Comparison of ENCODE assay signal across 27 cellular contexts in genomic region chr10:1390200-1390599, GRCh38.
"Had no signal": no experiment of that assay in that cellular context is flagged by ENCODE, and none has a peak within 500 bp of the region (broad histone marks: within the 10 kb centered on the region; RNA-seq: fewer than 3 reads in every experiment).

No MANE protein-coding gene starts in this region.

- H3K27ac Mint-ChIP-seq: activated CD4-positive, alpha-beta memory T cell treated with anti-CD3 and anti-CD28 coated beads for 36 hours; activated CD4-positive, alpha-beta T cell treated with anti-CD3 and anti-CD28 coated beads for 36 hours; activated CD4-positive, alpha-beta T cell treated with anti-CD3 and anti-CD28 coated beads, Interleukin-2, amount 10 ng/mL, durations not matched to agents 24 days and 14 days; activated CD8-positive, alpha-beta T cell treated with anti-CD3 and anti-CD28 coated beads, Interleukin-2, amount 10 ng/mL, durations not matched to agents 7 days and 5 days; activated naive CD8-positive, alpha-beta T cell; activated naive CD8-positive, alpha-beta T cell treated with anti-CD3 and anti-CD28 coated beads, Interleukin-2, amount 50 U/mL, for 24 hours; activated T-helper 17 cell treated with anti-CD3 and anti-CD28 coated beads, Interleukin-2, amount 50 U/mL, for 72 hours; brain had no signal

- H3K4me1 Mint-ChIP-seq: activated CD4-positive, alpha-beta T cell treated with anti-CD3 and anti-CD28 coated beads for 36 hours; activated CD4-positive, alpha-beta T cell treated with anti-CD3 and anti-CD28 coated beads, Interleukin-2, amount 10 ng/mL, durations not matched to agents 24 days and 14 days; activated naive CD8-positive, alpha-beta T cell treated with anti-CD3 and anti-CD28 coated beads, Interleukin-2, amount 50 U/mL, for 24 hours; activated T-helper 17 cell treated with anti-CD3 and anti-CD28 coated beads, Interleukin-2, amount 50 U/mL, for 72 hours; brain had no signal

- H3K36me3 Mint-ChIP-seq: activated CD4-positive, alpha-beta memory T cell treated with anti-CD3 and anti-CD28 coated beads for 36 hours; activated naive CD8-positive, alpha-beta T cell; brain had no signal

- H3K9me3 Mint-ChIP-seq: activated CD4-positive, alpha-beta memory T cell treated with anti-CD3 and anti-CD28 coated beads for 36 hours; activated CD4-positive, alpha-beta T cell treated with anti-CD3 and anti-CD28 coated beads, Interleukin-2, amount 10 ng/mL, durations not matched to agents 24 days and 14 days; activated naive CD8-positive, alpha-beta T cell treated with anti-CD3 and anti-CD28 coated beads, Interleukin-2, amount 50 U/mL, for 24 hours; activated T-cell treated with anti-CD3 and anti-CD28 coated beads, Interleukin-2, amount 50 U/mL, for 4 hours; activated T-helper 17 cell treated with anti-CD3 and anti-CD28 coated beads, Interleukin-2, amount 50 U/mL, for 72 hours had no signal

- H3K27ac ChIP-seq: adrenal gland, ascending aorta, breast epithelium, cardiac muscle cell, colonic mucosa, epithelial cell of prostate had no signal

- ATAC-seq: activated CD4-positive, alpha-beta T cell treated with anti-CD3 and anti-CD28 coated beads for 36 hours; activated CD8-positive, alpha-beta T cell treated with anti-CD3 and anti-CD28 coated beads, Interleukin-2, amount 10 ng/mL, durations not matched to agents 7 days and 5 days; activated naive CD8-positive, alpha-beta T cell treated with anti-CD3 and anti-CD28 coated beads, Interleukin-2, amount 50 U/mL, for 24 hours; activated T-cell treated with anti-CD3 and anti-CD28 coated beads, Interleukin-2, amount 50 U/mL, for 4 hours; activated T-helper 17 cell treated with anti-CD3 and anti-CD28 coated beads, Interleukin-2, amount 50 U/mL, for 72 hours had no signal

- H3K4me3 Mint-ChIP-seq: activated CD4-positive, alpha-beta memory T cell treated with anti-CD3 and anti-CD28 coated beads for 36 hours; activated CD4-positive, alpha-beta T cell treated with anti-CD3 and anti-CD28 coated beads for 36 hours; activated CD4-positive, alpha-beta T cell treated with anti-CD3 and anti-CD28 coated beads, Interleukin-2, amount 10 ng/mL, durations not matched to agents 24 days and 14 days; activated CD8-positive, alpha-beta T cell treated with anti-CD3 and anti-CD28 coated beads, Interleukin-2, amount 10 ng/mL, durations not matched to agents 7 days and 5 days; activated naive CD8-positive, alpha-beta T cell; activated naive CD8-positive, alpha-beta T cell treated with anti-CD3 and anti-CD28 coated beads, Interleukin-2, amount 50 U/mL, for 24 hours; activated T-cell treated with anti-CD3 and anti-CD28 coated beads, Interleukin-2, amount 50 U/mL, for 4 hours; activated T-helper 17 cell treated with anti-CD3 and anti-CD28 coated beads, Interleukin-2, amount 50 U/mL, for 72 hours; brain had no signal

- H3K27me3 Mint-ChIP-seq: activated CD4-positive, alpha-beta memory T cell treated with anti-CD3 and anti-CD28 coated beads for 36 hours; activated naive CD8-positive, alpha-beta T cell; brain had no signal

- H3K4me3 ChIP-seq: adrenal gland, ascending aorta, breast epithelium, cardiac muscle cell, colonic mucosa had no signal

- H3K4me1 ChIP-seq: adrenal gland, ascending aorta, breast epithelium, colonic mucosa had no signal

- H3K9me3 ChIP-seq: ascending aorta, colonic mucosa had no signal

- H3K36me3 ChIP-seq: adrenal gland, ascending aorta, breast epithelium, cardiac muscle cell, colonic mucosa had no signal

- H3K27me3 ChIP-seq: adrenal gland, ascending aorta, breast epithelium, cardiac muscle cell, colonic mucosa had no signal

- DNase-seq: activated CD4-positive, alpha-beta memory T cell treated with anti-CD3 and anti-CD28 coated beads for 36 hours; activated CD4-positive, alpha-beta T cell treated with anti-CD3 and anti-CD28 coated beads for 36 hours; activated CD4-positive, alpha-beta T cell treated with anti-CD3 and anti-CD28 coated beads, Interleukin-2, amount 10 ng/mL, durations not matched to agents 24 days and 14 days; activated CD4-positive, CD25-positive, alpha-beta regulatory T cell; activated CD8-positive, alpha-beta T cell treated with anti-CD3 and anti-CD28 coated beads, Interleukin-2, amount 10 ng/mL, durations not matched to agents 7 days and 5 days; activated effector memory CD4-positive, alpha-beta T cell treated with Interleukin-2 at 50 U/mL for 16 hours; activated gamma-delta T cell treated with Interleukin-2 at 50 U/mL for 16 hours; activated naive CD4-positive, alpha-beta T cell treated with anti-CD3 and anti-CD28 coated beads, Interleukin-2, amount 50 U/mL, for 16 hours; activated naive CD4-positive, alpha-beta T cell treated with Interleukin-2 at 50 U/mL for 16 hours; activated naive CD8-positive, alpha-beta T cell treated with anti-CD3 and anti-CD28 coated beads, Interleukin-2, amount 50 U/mL, for 24 hours; activated T-cell treated with anti-CD3 and anti-CD28 coated beads, Interleukin-2, amount 50 U/mL, for 4 hours; adrenal gland; amygdala; central memory CD4-positive, alpha-beta T cell; cerebellar nuclear complex; effector CD8-positive, alpha-beta T cell; foreskin fibroblast; T-helper 1 cell; T-helper 2 cell had no signal
